Comparison of ENCODE assay signal across 8 cellular contexts in genomic region chr15:82663186-82663600, GRCh38. TPM values are rescaled to one million over a fixed set of nuclear protein-coding genes. Genes with fewer than 3 reads are reported as not detected.
DNase-seq lines count a peak whose midpoint lies in the region; ATAC-seq and TF ChIP-seq lines count a peak whose summit lies in the region.

No MANE protein-coding gene starts in this region.

- POLR2A ChIA-PET in CD4-positive, alpha-beta memory T cell (lab: Charles Lee; ENCODE audit: partially characterized antibody), result no interaction called here
- POLR2A ChIA-PET in activated CD4-positive, alpha-beta memory T cell treated with anti-CD3 and anti-CD28 coated beads for 36 hours (lab: Charles Lee), result no interaction called here

- peaks cover 0 to 4% (median 0%) of the 10 kb centered on the region in 8 donors for H3K9me3 Mint-ChIP-seq in CD4-positive, alpha-beta memory T cell
- H3K9me3 Mint-ChIP-seq in activated CD4-positive, alpha-beta memory T cell treated with anti-CD3 and anti-CD28 coated beads for 36 hours, result no peaks in the 10 kb centered on the region

- no peak for TF ChIP-seq RAD21 in Ishikawa (IDR thresholded peaks at IDR 0.05; ENCODE audit: low read depth)

- CTCF ChIA-PET in CD4-positive, alpha-beta memory T cell (lab: Charles Lee; ENCODE audit: partially characterized antibody), result no interaction called here
- CTCF ChIA-PET in activated CD4-positive, alpha-beta memory T cell treated with anti-CD3 and anti-CD28 coated beads for 36 hours (lab: Charles Lee), result no interaction called here

- H3K4me1 ChIP-seq in CD4-positive, alpha-beta memory T cell (ENCODE audit: insufficient read depth, low read length), result no peaks in the 10 kb centered on the region

- no peaks in the 10 kb centered on the region for H3K36me3 Mint-ChIP-seq in CD4-positive, alpha-beta memory T cell
- H3K36me3 Mint-ChIP-seq in activated CD4-positive, alpha-beta memory T cell treated with anti-CD3 and anti-CD28 coated beads for 36 hours, result no peaks in the 10 kb centered on the region

- H3K27ac Mint-ChIP-seq in CD4-positive, alpha-beta memory T cell, result no peak overlapping the region
- no peak overlapping the region for H3K27ac Mint-ChIP-seq in activated CD4-positive, alpha-beta memory T cell treated with anti-CD3 and anti-CD28 coated beads for 36 hours

- H3K4me1 Mint-ChIP-seq in CD4-positive, alpha-beta memory T cell, result no peaks in the 10 kb centered on the region
- H3K4me1 Mint-ChIP-seq in activated CD4-positive, alpha-beta memory T cell treated with anti-CD3 and anti-CD28 coated beads for 36 hours (ENCODE audit: low read depth), result no peaks in the 10 kb centered on the region

- TF ChIP-seq EP300 in Ishikawa (IDR thresholded peaks at IDR 0.05; ENCODE audit: borderline replicate concordance), result no peak

- H3K9me3 ChIP-seq in CD4-positive, alpha-beta memory T cell (ENCODE audit: control insufficient read depth in 1 of 2, low read length in 2 of 2), result no peaks in the 10 kb centered on the region

- TF ChIP-seq POLR2A in GM18505 (IDR thresholded peaks at IDR 0.05; ENCODE audit: borderline replicate concordance, extremely low read depth, insufficient read depth, insufficient read length), result no peak

- no peaks in the 10 kb centered on the region for H3K27me3 ChIP-seq in CD4-positive, alpha-beta memory T cell (ENCODE audit: insufficient read depth, low read length)

- peak in 4 of 5 donors; percentile 9 to 32 (median 26) for DNase-seq in CD4-positive, alpha-beta memory T cell
- peak; percentile 58 for DNase-seq in activated CD4-positive, alpha-beta memory T cell treated with anti-CD3 and anti-CD28 coated beads for 36 hours
- DNase-seq in glomerular visceral epithelial cell (ENCODE audit: extremely low spot score) (peak; percentile 44), NCI-H1930 (lab: John Stamatoyannopoulos, UW) (no peak)
- DNase-seq in stimulated activated CD8-positive, alpha-beta memory T cell treated with anti-CD3 and anti-CD28 coated beads, Interleukin-4, amount 100 ng/mL, for 48 hours, result peak; percentile 71

- peaks cover 22 to 37% of the 10 kb centered on the region in 2 donors for H3K27me3 Mint-ChIP-seq in CD4-positive, alpha-beta memory T cell
- peaks cover 8% of the 10 kb centered on the region for H3K27me3 Mint-ChIP-seq in activated CD4-positive, alpha-beta memory T cell treated with anti-CD3 and anti-CD28 coated beads for 36 hours

- H3K4me3 ChIP-seq in CD4-positive, alpha-beta memory T cell (ENCODE audit: low read length in 2 of 2), result no peak overlapping the region

- intact Hi-C loops in CD4-positive, alpha-beta memory T cell (cut with micrococcal nuclease), result no loop called here
- intact Hi-C loops in activated CD4-positive, alpha-beta memory T cell treated with anti-CD3 and anti-CD28 coated beads for 36 hours (cut with micrococcal nuclease), result no loop called here

- H3K36me3 ChIP-seq in CD4-positive, alpha-beta memory T cell (ENCODE audit: insufficient read depth, low read length), result no peaks in the 10 kb centered on the region

- H3K27ac ChIP-seq in CD4-positive, alpha-beta memory T cell (ENCODE audit: low read depth, low read length), result no peak overlapping the region

- no peak overlapping the region for H3K4me3 Mint-ChIP-seq in CD4-positive, alpha-beta memory T cell
- H3K4me3 Mint-ChIP-seq in activated CD4-positive, alpha-beta memory T cell treated with anti-CD3 and anti-CD28 coated beads for 36 hours, result no peak overlapping the region

- ATAC-seq in GM18505 (IDR thresholded peaks at IDR 0.05; ENCODE audit: unreplicated experiment), result no peak
- ATAC-seq in GM18909 (IDR thresholded peaks at IDR 0.05; ENCODE audit: poor library complexity, unreplicated experiment), result no peak

TF ChIP-seq in Ishikawa, 13 proteins besides CTCF, POLR2A, EP300 and RAD21:
- TF ChIP-seq NFIC (IDR thresholded peaks at IDR 0.05), result no peak
- TF ChIP-seq EGR1 (IDR thresholded peaks at IDR 0.05), result no peak
- TF ChIP-seq CEBPB (IDR thresholded peaks at IDR 0.05), result no peak
- TF ChIP-seq MAX (IDR thresholded peaks at IDR 0.05), result peak; percentile 98
- no peak for TF ChIP-seq TCF12 (IDR thresholded peaks at IDR 0.05; ENCODE audit: low read depth)
- no peak for TF ChIP-seq TAF1 (IDR thresholded peaks at IDR 0.05; ENCODE audit: low read depth)
- peak; percentile 82 for TF ChIP-seq YY1 (IDR thresholded peaks at IDR 0.05; ENCODE audit: low read depth)
- TF ChIP-seq REST (IDR thresholded peaks at IDR 0.05; ENCODE audit: low read depth), result peak; percentile 98
- TF ChIP-seq USF1 (IDR thresholded peaks at IDR 0.05), result peak; percentile 70
- TF ChIP-seq FOXM1 (IDR thresholded peaks at IDR 0.05; ENCODE audit: borderline replicate concordance, low read depth), result no peak
- TF ChIP-seq ZBTB7A (IDR thresholded peaks at IDR 0.05; ENCODE audit: low read depth), result no peak
- no peak for TF ChIP-seq CREB1 (IDR thresholded peaks at IDR 0.05; ENCODE audit: low read depth)
- peak; percentile 42; the same call in 1 of the 2 replicates for TF ChIP-seq TEAD4 (IDR thresholded peaks at IDR 0.05)

RNA-seq across cellular contexts. Expression of gene CPEB1, which starts 16.0 kb away (rescaled TPM):
- under 1 TPM; 0.17 to 0.38 TPM for total RNA-seq in CD4-positive, alpha-beta memory T cell
- polyA plus RNA-seq in CD4-positive, alpha-beta memory T cell, result under 1 TPM; 0.39 to 0.55 TPM
- total RNA-seq in activated CD4-positive, alpha-beta memory T cell treated with anti-CD3 and anti-CD28 coated beads for 36 hours, result under 1 TPM; 0.07 to 0.21 TPM

RNA-seq across cellular contexts. Expression of gene AP3B2, which starts 46.5 kb away (rescaled TPM):
- under 1 TPM; 0.64 to 0.78 TPM for total RNA-seq in CD4-positive, alpha-beta memory T cell
- not detected for polyA plus RNA-seq in CD4-positive, alpha-beta memory T cell
- total RNA-seq in activated CD4-positive, alpha-beta memory T cell treated with anti-CD3 and anti-CD28 coated beads for 36 hours, result under 1 TPM in 1 of 2 experiments, not detected in 1; 0.40 TPM

Comparison
In these comparisons a context has a peak if more than half of its experiments do, and no peak if none do; other contexts are left out.
1. DNase-seq: peak in CD4-positive, alpha-beta memory T cell (4 of 5), activated CD4-positive, alpha-beta memory T cell treated with anti-CD3 and anti-CD28 coated beads for 36 hours (single experiment), glomerular visceral epithelial cell (single experiment) and stimulated activated CD8-positive, alpha-beta memory T cell treated with anti-CD3 and anti-CD28 coated beads, Interleukin-4, amount 100 ng/mL, for 48 hours (single experiment); none in NCI-H1930 (0 of 2).